ENCODE assay signal across 2 cellular contexts in genomic region chr3:129783470-129783869, GRCh38.
A peak's percentile ranks its signal among the peaks of the same experiment; 100 is the strongest.
TF ChIP-seq lines count a peak whose summit lies in the region.

No MANE protein-coding gene starts in this region.

TF ChIP-seq in SK-N-SH, 30 proteins besides CTCF, POLR2A, EP300 and RAD21 (continued from another document):
- TF ChIP-seq IRF3 (IDR thresholded peaks at IDR 0.05; ENCODE audit: low read depth, low read length) = no peak
- TF ChIP-seq EZH2phosphoT487 (IDR thresholded peaks at IDR 0.05; ENCODE audit: borderline replicate concordance, low read depth) = no peak
- TF ChIP-seq SMC3 (IDR thresholded peaks at IDR 0.05; ENCODE audit: low read depth, low read length) = no peak

TF ChIP-seq in Ishikawa, 13 proteins besides CTCF, POLR2A, EP300 and RAD21 (continued from another document):
- 0 out of 2 replicates have a peak, but pooled peaks have one; percentile 32 for TF ChIP-seq CEBPB (IDR thresholded peaks at IDR 0.05)
